Comparison of ENCODE assay signal across 8 cellular contexts in the genomic region with DNA sequence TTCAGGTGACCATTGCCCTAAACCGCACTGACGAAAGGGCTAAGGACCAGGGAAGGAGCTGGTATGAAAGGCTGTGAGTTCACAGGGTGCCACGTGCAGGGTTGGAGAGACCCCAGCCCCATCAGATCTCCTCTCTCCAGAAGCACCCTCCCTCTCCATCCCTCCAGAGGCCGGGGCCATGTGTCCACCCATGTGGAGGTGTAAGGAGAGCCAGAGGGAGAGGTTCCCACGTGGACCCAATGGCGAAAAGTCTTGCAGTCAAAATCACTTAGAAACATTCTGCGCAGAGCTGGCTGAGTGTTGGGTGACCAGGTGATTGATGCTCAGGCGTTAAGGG.
A peak's percentile ranks its signal among the peaks of the same experiment; 100 is the strongest.
DNase-seq lines count a peak whose midpoint lies in the region; ATAC-seq, FAIRE-seq and TF ChIP-seq lines count a peak whose summit lies in the region.

No MANE protein-coding gene starts in this region.

- no peak for FAIRE-seq in pancreas (lab: Jason Lieb, UNC)

- no peak overlapping the region; the same call in 1 of the 2 replicates for H3K9ac ChIP-seq in DND-41 (ENCODE audit: low read depth, low read length)
- peak overlapping the region; percentile 66 for H3K9ac ChIP-seq in MM.1S (ENCODE audit: low read length)

- H3K4me2 ChIP-seq in DND-41 (ENCODE audit: insufficient read depth, low read length) (peak overlapping the region; percentile 78), MM.1S (ENCODE audit: low read depth, low read length) (peak overlapping the region; percentile 65)

- H3K79me2 ChIP-seq in DND-41 (ENCODE audit: insufficient read depth, low read length) (no peaks in the 10 kb centered on the region), MM.1S (ENCODE audit: low read length) (no peaks in the 10 kb centered on the region)

- intact Hi-C loops in pancreas (cut with DNase I), result no loop called here

- H3K4me3 ChIP-seq in DND-41 (ENCODE audit: low read depth in 1 of 2, low read length in 2 of 2) (peak overlapping the region in 1 of 2 experiments; percentile 54; a peak in 2 of 4 replicates), MM.1S (ENCODE audit: low read length) (peak overlapping the region; percentile 65), esophagus (ENCODE audit: low read depth in 1 of 2, low read length in 2 of 2) (peak overlapping the region; percentile 48 to 64), pancreas (peak overlapping the region; percentile 57 to 62 (median 60))

- H3K27ac ChIP-seq in DND-41 (ENCODE audit: low read length), result no peak overlapping the region
- H3K27ac ChIP-seq in MM.1S (ENCODE audit: low read length), result peak overlapping the region; percentile 92
- no peak overlapping the region for H3K27ac ChIP-seq in esophagus (ENCODE audit: low read depth in 2 of 2, low read length in 1 of 2)
- peak overlapping the region; percentile 46 to 82 (median 76) for H3K27ac ChIP-seq in pancreas

- no peak for TF ChIP-seq POLR2A in erythroblast (IDR thresholded peaks at IDR 0.05; ENCODE audit: low read length)

- H3K9me2 ChIP-seq in MM.1S (replicated peaks; ENCODE audit: insufficient read depth, low read length), result no peaks in the 10 kb centered on the region

- H4K20me1 ChIP-seq in DND-41 (ENCODE audit: insufficient read depth, low read length) (0 out of 2 replicates have a peak, but pooled peaks cover 6% of the 10 kb centered on the region), MM.1S (ENCODE audit: insufficient read depth, low read length) (no peaks in the 10 kb centered on the region)

- TF ChIP-seq CTCF in DND-41 (IDR thresholded peaks at IDR 0.05; ENCODE audit: borderline replicate concordance, extremely low read depth, low read length, poor library complexity, severe bottlenecking) (no peak), MM.1S (IDR thresholded peaks at IDR 0.05; ENCODE audit: low read length) (no peak), pancreas (IDR thresholded peaks at IDR 0.05) (no peak)

- H2AFZ ChIP-seq in DND-41 (ENCODE audit: low read depth, low read length), result no peak overlapping the region
- H2AFZ ChIP-seq in MM.1S (ENCODE audit: low read length), result peak overlapping the region; percentile 63

- WGBS in esophagus, 2 donors, result 27 to 28% methylated on average over 8 of the region's 8 CpGs
- 12 to 17% methylated on average over 8 of the region's 8 CpGs for WGBS in pancreas, 2 donors

- H3F3A ChIP-seq in MM.1S (ENCODE audit: insufficient read depth, low read length), result peaks cover 18% of the 10 kb centered on the region

- H3K27me3 ChIP-seq in DND-41 (ENCODE audit: insufficient read depth, low read length, poor library complexity) (peaks cover 21% of the 10 kb centered on the region), MM.1S (replicated peaks; ENCODE audit: insufficient read depth, low read length) (no peaks in the 10 kb centered on the region), esophagus (ENCODE audit: control insufficient read depth in 1 of 2, insufficient read depth in 2 of 2, low read length in 2 of 2) (no peaks in the 10 kb centered on the region), pancreas (no peaks in the 10 kb centered on the region)

- no peaks in the 10 kb centered on the region for H3K36me3 ChIP-seq in DND-41 (ENCODE audit: insufficient read depth, low read length)
- no peaks in the 10 kb centered on the region for H3K36me3 ChIP-seq in MM.1S (replicated peaks; ENCODE audit: insufficient read depth, low read length)
- H3K36me3 ChIP-seq in esophagus (ENCODE audit: control insufficient read depth in 2 of 2, insufficient read depth in 2 of 2, low read length in 1 of 2), result no peaks in the 10 kb centered on the region
- no peaks in the 10 kb centered on the region for H3K36me3 ChIP-seq in pancreas

- H3K9me3 ChIP-seq in DND-41 (ENCODE audit: insufficient read depth, low read length, severe bottlenecking) (no peaks in the 10 kb centered on the region), MM.1S (replicated peaks; ENCODE audit: insufficient read depth, low read length) (no peaks in the 10 kb centered on the region), esophagus (ENCODE audit: control insufficient read depth in 2 of 2, insufficient read depth in 1 of 2, low read depth in 1 of 2, low read length in 1 of 2) (no peaks in the 10 kb centered on the region), pancreas (no peaks in the 10 kb centered on the region)

- H3K4me1 ChIP-seq in DND-41 (ENCODE audit: insufficient read depth, low read length) (peaks cover 24% of the 10 kb centered on the region), MM.1S (ENCODE audit: low read length) (peaks cover 5% of the 10 kb centered on the region), esophagus (ENCODE audit: control insufficient read depth in 2 of 2, insufficient read depth in 2 of 2, low read length in 1 of 2) (peaks cover 0 to 3% of the 10 kb centered on the region in 2 donors), pancreas (no peaks in the 10 kb centered on the region)

- ATAC-seq in DND-41 (ENCODE audit: insufficient read depth, low read depth) (peak; percentile 5; the same call in 1 of the 3 replicates), pancreas (peak in 1 of 4 donors; percentile 17), GM21360 (IDR thresholded peaks at IDR 0.05; ENCODE audit: unreplicated experiment) (no peak)

- DNase-seq in DND-41, result no peak
- DNase-seq in MM.1S, result peak; percentile 14
- no peak for DNase-seq in pancreas
- no peak for DNase-seq in ecto neural progenitor cell (ENCODE audit: low spot score)
- DNase-seq in NCI-H1092 treated with DMSO at 0.1 percent for 48 hours (lab: John Stamatoyannopoulos, UW), result no peak
- DNase-seq in erythroblast (lab: John Stamatoyannopoulos, UW), result no peak

Comparison
In these comparisons a context has a peak if more than half of its experiments do, and no peak if none do; other contexts are left out.
1. H3K27ac ChIP-seq: peak in MM.1S (single experiment) and pancreas (4 of 4); none in DND-41 (single experiment) and esophagus (0 of 2).